29 cellular contexts compared by ENCODE assay signal in the genomic region with DNA sequence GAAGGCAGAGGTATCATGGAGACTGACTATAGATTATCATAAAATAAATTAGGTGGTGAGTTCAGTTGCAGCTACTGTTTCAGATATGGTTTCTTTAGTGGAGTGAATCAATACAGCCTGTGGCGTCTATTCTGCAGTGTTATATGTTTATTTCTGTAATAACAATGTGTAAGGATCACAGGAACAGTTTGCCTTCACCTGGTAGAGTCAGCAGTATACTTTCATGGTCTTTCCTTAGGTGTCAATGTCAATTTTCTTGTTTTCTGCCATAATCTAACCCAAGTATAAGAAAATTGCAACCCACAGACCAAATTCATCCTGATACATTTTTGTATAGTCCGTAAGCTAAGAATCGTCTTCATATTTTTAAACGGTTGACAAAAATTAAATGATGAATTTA.
"Had no signal": no experiment of that assay in that cellular context is flagged by ENCODE, and none has a peak within 500 bp of the region (broad histone marks: within the 10 kb centered on the region; RNA-seq: fewer than 3 reads in every experiment).

No MANE protein-coding gene starts in this region.

- H3K4me3 Mint-ChIP-seq: stimulated activated effector memory CD8-positive, alpha-beta T cell treated with anti-CD3 and anti-CD28 coated beads, Interleukin-12 subunit alpha, Interleukin-12 subunit beta, amount 100 ng/mL, for 72 hours; stimulated activated memory B cell treated with anti-CD40 and anti-IgM and Interleukin-4, amounts not matched to agents 10 μg/mL and 1 μg/mL and 100 μg/mL, for 72 hours; stimulated activated naive B cell treated with anti-CD40 and anti-IgM and Interleukin-4, amounts not matched to agents 10 μg/mL and 1 μg/mL and 100 μg/mL, for 72 hours; stimulated activated naive CD8-positive, alpha-beta T cell treated with anti-CD3 and anti-CD28 coated beads, Interleukin-15, amount 100 ng/mL, for 72 hours; stimulated activated naive CD8-positive, alpha-beta T cell treated with anti-CD3 and anti-CD28 coated beads, Interleukin-15, Interleukin-2, amounts not matched to agents 100 ng/mL and 50 ng/mL, for 24 hours; type B pancreatic cell had no signal

- H3K36me3 ChIP-seq: stomach, suprapubic skin, thoracic aorta, thyroid gland, tibial artery, transverse colon, upper lobe of left lung, upper lobe of right lung, uterus, vagina had no signal

- H3K27me3 ChIP-seq: stomach, suprapubic skin, testis, thyroid gland, tibial artery, tibial nerve, transverse colon, upper lobe of left lung, upper lobe of right lung, uterus, vagina had no signal

- H3K27me3 Mint-ChIP-seq: stimulated activated memory B cell treated with anti-CD40 and anti-IgM and Interleukin-4, amounts not matched to agents 10 μg/mL and 1 μg/mL and 100 μg/mL, for 72 hours; stimulated activated naive B cell treated with anti-CD40 and anti-IgM and Interleukin-4, amounts not matched to agents 10 μg/mL and 1 μg/mL and 100 μg/mL, for 72 hours; stimulated activated naive CD8-positive, alpha-beta T cell treated with anti-CD3 and anti-CD28 coated beads, Interleukin-15, amount 100 ng/mL, for 72 hours; type B pancreatic cell had no signal

- H3K4me3 ChIP-seq: stomach, suprapubic skin, testis, thoracic aorta, thyroid gland, tibial artery, tibial nerve, transverse colon, upper lobe of left lung, upper lobe of right lung, uterus, vagina had no signal

- H3K4me1 ChIP-seq: stomach, suprapubic skin, testis, thyroid gland, tibial artery, tibial nerve, upper lobe of left lung, upper lobe of right lung, uterus, vagina had no signal

- H3K9me3 ChIP-seq: testis, thyroid gland, upper lobe of right lung, vagina had no signal

- DNase-seq: stimulated activated CD4-positive, alpha-beta T cell treated with anti-CD3 and anti-CD28 coated beads, Interleukin-2, amount 100 ng/mL, for 48 hours; stimulated activated CD4-positive, alpha-beta T cell treated with anti-CD3 and anti-CD28 coated beads, Interleukin-4, amount 100 ng/mL, for 1 hour; stimulated activated CD4-positive, alpha-beta T cell treated with anti-CD3 and anti-CD28 coated beads, Interleukin-4, amount 100 ng/mL, for 24 hours; stimulated activated CD4-positive, alpha-beta T cell treated with anti-CD3 and anti-CD28 coated beads, Interleukin-4, amount 100 ng/mL, for 4 hours; stimulated activated CD8-positive, alpha-beta memory T cell treated with anti-CD3 and anti-CD28 coated beads, Interleukin-4, amount 100 ng/mL, for 48 hours; stimulated activated naive B cell treated with anti-CD40 and anti-IgM and Interleukin-4, amounts not matched to agents 10 μg/mL and 1 μg/mL and 100 μg/mL, for 72 hours; stimulated activated naive CD4-positive, alpha-beta T cell; stimulated activated naive CD4-positive, alpha-beta T cell treated with Interleukin-2 at 50 U/mL for 16 hours; stimulated activated naive CD8-positive, alpha-beta T cell treated with anti-CD3 and anti-CD28 coated beads, Interleukin-15, amount 100 ng/mL, for 72 hours; stimulated activated naive CD8-positive, alpha-beta T cell treated with anti-CD3 and anti-CD28 coated beads, Interleukin-15, Interleukin-2, amounts not matched to agents 100 U/mL and 50 U/mL, for 24 hours; stomach; substantia nigra; testis; thyroid gland; tibial artery; transverse colon; trophoblast cell; upper lobe of left lung; upper lobe of right lung; uterus had no signal

- ATAC-seq: stimulated activated effector memory CD8-positive, alpha-beta T cell treated with anti-CD3 and anti-CD28 coated beads, Interleukin-12 subunit alpha, Interleukin-12 subunit beta, amount 100 ng/mL, for 72 hours; stimulated activated memory B cell treated with anti-CD40 and anti-IgM and Interleukin-4, amounts not matched to agents 10 μg/mL and 1 μg/mL and 100 μg/mL, for 72 hours; stimulated activated naive B cell treated with anti-CD40 and anti-IgM and Interleukin-4, amounts not matched to agents 10 μg/mL and 1 μg/mL and 100 μg/mL, for 72 hours; stimulated activated naive CD8-positive, alpha-beta T cell treated with anti-CD3 and anti-CD28 coated beads, Interleukin-15, amount 100 ng/mL, for 72 hours; stimulated activated naive CD8-positive, alpha-beta T cell treated with anti-CD3 and anti-CD28 coated beads, Interleukin-15, Interleukin-2, amounts not matched to agents 100 U/mL and 50 U/mL, for 24 hours; upper lobe of right lung had no signal

- FAIRE-seq: urothelium cell line had no signal

- H3K27ac ChIP-seq: stomach, suprapubic skin, testis, thoracic aorta, thyroid gland, tibial artery, tibial nerve, transverse colon, upper lobe of left lung, upper lobe of right lung, uterus, vagina had no signal
